ENCODE assay signal across 1 cellular context in genomic region chr9:136829412-136829811, GRCh38.
TF ChIP-seq lines count a peak whose summit lies in the region.

No MANE protein-coding gene starts in this region.

TF ChIP-seq in HEK293, 187 proteins besides CTCF, POLR2A, EP300 and RAD21:
- TF ChIP-seq PRDM10 (tag by site-specific recombination; IDR thresholded peaks at IDR 0.05) (no peak), ZNF16 (tag by site-specific recombination; IDR thresholded peaks at IDR 0.05; ENCODE audit: low read depth) (no peak), ZNF324 (tag by site-specific recombination; IDR thresholded peaks at IDR 0.05) (no peak), YY1 (tag by site-specific recombination; IDR thresholded peaks at IDR 0.05) (no peak), BCL6B (tag by site-specific recombination; IDR thresholded peaks at IDR 0.05) (no peak), ZNF654 (tag by site-specific recombination; IDR thresholded peaks at IDR 0.05; ENCODE audit: low read depth) (no peak), KLF1 (tag by site-specific recombination; IDR thresholded peaks at IDR 0.05) (no peak), ZNF501 (tag by site-specific recombination; IDR thresholded peaks at IDR 0.05) (no peak), ZNF791 (tag by site-specific recombination; IDR thresholded peaks at IDR 0.05) (no peak), ZNF2 (tag by site-specific recombination; IDR thresholded peaks at IDR 0.05) (no peak), ZNF433 (tag by site-specific recombination; IDR thresholded peaks at IDR 0.05; ENCODE audit: low read depth) (no peak), ZNF184 (tag by site-specific recombination; IDR thresholded peaks at IDR 0.05) (no peak), FEZF1 (tag by site-specific recombination; IDR thresholded peaks at IDR 0.05) (no peak), OSR2 (tag by site-specific recombination; IDR thresholded peaks at IDR 0.05) (no peak), ZNF311 (tag by site-specific recombination; IDR thresholded peaks at IDR 0.05; ENCODE audit: borderline replicate concordance) (no peak), ZNF366 (tag by site-specific recombination; conservative IDR thresholded peaks at IDR 0.05) (no peak), GLI4 (tag by site-specific recombination; IDR thresholded peaks at IDR 0.05) (no peak)
TF ChIP-seq in HEK293: peak in this region for 0.
